8 cellular contexts compared by ENCODE assay signal in the genomic region with DNA sequence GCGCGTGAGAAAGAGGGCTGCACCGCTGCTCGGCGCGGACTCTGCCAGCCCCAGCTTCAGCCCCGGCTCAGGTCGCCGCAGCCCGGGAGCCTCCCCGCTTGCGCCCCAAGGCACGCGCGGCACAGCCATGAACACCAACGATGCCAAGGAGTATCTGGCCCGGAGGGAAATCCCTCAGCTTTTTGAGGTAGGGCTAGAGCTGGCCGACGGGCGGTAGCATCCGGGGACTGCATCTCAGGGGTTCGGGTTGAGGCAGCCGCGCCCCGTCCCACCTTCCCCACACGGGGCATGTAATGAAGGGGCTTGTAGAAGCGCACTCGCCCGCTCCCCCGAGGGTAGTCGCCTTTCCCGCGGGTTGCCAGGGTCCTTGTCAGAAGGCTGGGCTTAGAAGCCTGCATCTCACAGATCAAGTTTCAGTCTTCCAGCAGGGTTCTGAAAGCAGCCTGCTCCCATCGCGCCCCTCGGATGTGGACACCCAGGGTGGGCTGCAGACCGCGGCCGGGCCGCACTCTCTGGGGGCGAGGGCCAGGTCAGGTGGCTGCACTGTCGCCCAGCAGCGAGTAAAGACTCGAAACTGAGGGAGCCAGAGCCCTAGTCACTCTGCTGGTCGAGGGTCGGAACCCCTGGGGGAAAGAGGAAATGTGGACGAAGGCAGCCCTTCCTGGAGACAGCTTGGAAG. TPM values are rescaled to one million over a fixed set of nuclear protein-coding genes. Genes with fewer than 3 reads are reported as not detected.
DNase-seq lines count a peak whose midpoint lies in the region; ATAC-seq lines count a peak whose summit lies in the region.

No MANE protein-coding gene starts in this region.

- H3K9me3 Mint-ChIP-seq in activated CD4-positive, alpha-beta T cell treated with anti-CD3 and anti-CD28 coated beads, Interleukin-2, amount 10 ng/mL, durations not matched to agents 7 days and 5 days: no peaks in the 10 kb centered on the region

- DNase-seq in activated gamma-delta T cell treated with Interleukin-2 at 50 U/mL for 16 hours (peak; percentile 21), activated gamma-delta T cell (lab: John Stamatoyannopoulos, UW) (no peak), superior temporal gyrus (ENCODE audit: extremely low spot score) (peak; percentile 31)
- peak; percentile 41 for DNase-seq in activated CD4-positive, alpha-beta T cell treated with anti-CD3 and anti-CD28 coated beads, Interleukin-2, amount 10 ng/mL, durations not matched to agents 7 days and 5 days

- H3K36me3 ChIP-seq in HUES48 (ENCODE audit: control insufficient read depth, insufficient read depth, low read length) (no peaks in the 10 kb centered on the region), endocrine pancreas (ENCODE audit: control insufficient read depth, insufficient read depth, low read length) (no peaks in the 10 kb centered on the region), muscle layer of colon (ENCODE audit: insufficient read depth, low read length) (no peaks in the 10 kb centered on the region)

- H3K27ac Mint-ChIP-seq in activated CD4-positive, alpha-beta T cell treated with anti-CD3 and anti-CD28 coated beads, Interleukin-2, amount 10 ng/mL, durations not matched to agents 7 days and 5 days: peak overlapping the region; percentile 37

- H3K36me3 Mint-ChIP-seq in activated CD4-positive, alpha-beta T cell treated with anti-CD3 and anti-CD28 coated beads, Interleukin-2, amount 10 ng/mL, durations not matched to agents 7 days and 5 days (ENCODE audit: low read depth): peaks cover 3% of the 10 kb centered on the region

- peaks cover 10% of the 10 kb centered on the region for H3K27me3 Mint-ChIP-seq in activated CD4-positive, alpha-beta T cell treated with anti-CD3 and anti-CD28 coated beads, Interleukin-2, amount 10 ng/mL, durations not matched to agents 7 days and 5 days

- POLR2A ChIA-PET in activated CD4-positive, alpha-beta T cell treated with anti-CD3 and anti-CD28 coated beads, Interleukin-2, amount 10 ng/mL, durations not matched to agents 7 days and 5 days (lab: Charles Lee): no interaction called here

- H3K4me3 Mint-ChIP-seq in activated CD4-positive, alpha-beta T cell treated with anti-CD3 and anti-CD28 coated beads, Interleukin-2, amount 10 ng/mL, durations not matched to agents 7 days and 5 days: peak overlapping the region; percentile 69

- H3K4me3 ChIP-seq in HUES48 (ENCODE audit: low read depth, low read length) (peak overlapping the region; percentile 67), endocrine pancreas (ENCODE audit: control insufficient read depth, insufficient read depth, low read length) (no peak overlapping the region), muscle layer of colon (ENCODE audit: low read depth in 1 of 2, low read length in 2 of 2) (peak overlapping the region; percentile 47 to 64)

- peak overlapping the region; percentile 19 for H3K27ac ChIP-seq in HUES48 (ENCODE audit: low read depth, low read length)
- no peak overlapping the region for H3K27ac ChIP-seq in muscle layer of colon (ENCODE audit: low read depth, low read length)

- H3K9me3 ChIP-seq in HUES48 (ENCODE audit: control insufficient read depth, insufficient read depth, low read length): no peaks in the 10 kb centered on the region
- H3K9me3 ChIP-seq in endocrine pancreas (ENCODE audit: control insufficient read depth, low read length): no peaks in the 10 kb centered on the region
- no peaks in the 10 kb centered on the region for H3K9me3 ChIP-seq in muscle layer of colon (ENCODE audit: low read length)

- H3K27me3 ChIP-seq in HUES48 (ENCODE audit: control insufficient read depth, insufficient read depth, low read length): peaks cover 57% of the 10 kb centered on the region
- no peaks in the 10 kb centered on the region for H3K27me3 ChIP-seq in endocrine pancreas (ENCODE audit: control insufficient read depth, insufficient read depth, low read length)
- H3K27me3 ChIP-seq in muscle layer of colon (ENCODE audit: control insufficient read depth in 1 of 2, insufficient read depth in 2 of 2, low read length in 2 of 2): peaks cover 13 to 23% of the 10 kb centered on the region in 2 donors

- ATAC-seq in HG02840 (IDR thresholded peaks at IDR 0.05; ENCODE audit: low FRiP score, unreplicated experiment): no peak

- peaks cover 31% of the 10 kb centered on the region for H3K4me1 Mint-ChIP-seq in activated CD4-positive, alpha-beta T cell treated with anti-CD3 and anti-CD28 coated beads, Interleukin-2, amount 10 ng/mL, durations not matched to agents 7 days and 5 days

- peaks cover 13% of the 10 kb centered on the region for H3K4me1 ChIP-seq in HUES48 (ENCODE audit: control insufficient read depth, insufficient read depth, low read length)
- H3K4me1 ChIP-seq in endocrine pancreas (ENCODE audit: control insufficient read depth, insufficient read depth, low read length): no peaks in the 10 kb centered on the region
- H3K4me1 ChIP-seq in muscle layer of colon (ENCODE audit: insufficient read depth, low read length): peaks cover 11% of the 10 kb centered on the region

- H3K9ac ChIP-seq in HUES48 (ENCODE audit: low read depth, low read length) (peak overlapping the region; percentile 53; the same call in 1 of the 2 replicates), endocrine pancreas (ENCODE audit: control insufficient read depth, insufficient read depth, low read length) (peak overlapping the region; percentile 56), muscle layer of colon (ENCODE audit: low read length) (no peak overlapping the region)

- CTCF ChIA-PET in activated CD4-positive, alpha-beta T cell treated with anti-CD3 and anti-CD28 coated beads, Interleukin-2, amount 10 ng/mL, durations not matched to agents 7 days and 5 days (lab: Charles Lee): interaction anchor here (0.5 kb wide), 1 partner anchor 1491 kb away, joined by 4 read pairs; no protein-coding TSS in a partner anchor

RNA-seq across cellular contexts. Expression of a gene that starts 0.5 kb away (rescaled TPM):
- total RNA-seq in activated CD4-positive, alpha-beta T cell treated with anti-CD3 and anti-CD28 coated beads, Interleukin-2, amount 10 ng/mL, durations not matched to agents 7 days and 5 days: 1 to 10 TPM; 5.6 to 7.0 TPM
